Comparison of ENCODE assay signal across 1 cellular context in genomic region chr13:49936085-49936942, GRCh38.
TF ChIP-seq lines count a peak whose summit lies in the region.

SPRYD7 (minus strand) TSS chr13:49936340; CDS start chr13:49936235, 105 bp downstream.

TF ChIP-seq in GM12878, 131 proteins besides CTCF, POLR2A, EP300 and RAD21 (continued from another document):
- TF ChIP-seq SRF (IDR thresholded peaks at IDR 0.05; ENCODE audit: low read depth in 2 of 2, low read length in 2 of 2) (peak in 1 of 2 experiments; percentile 53; a peak in 1 of 4 replicates), ZZZ3 (IDR thresholded peaks at IDR 0.05; ENCODE audit: control insufficient read depth, insufficient read length, low read depth) (no peak), SIN3A (IDR thresholded peaks at IDR 0.05; ENCODE audit: low read depth, low read length) (peak; percentile 85; the same call in 1 of the 2 replicates), CREM (IDR thresholded peaks at IDR 0.05; ENCODE audit: low read depth) (peak; percentile 42; the same call in 1 of the 2 replicates), MTA2 (IDR thresholded peaks at IDR 0.05; ENCODE audit: low read depth) (peak; percentile 31; the same call in 1 of the 2 replicates), CUX1 (IDR thresholded peaks at IDR 0.05; ENCODE audit: insufficient replicate concordance, low read depth, low read length) (peak; percentile 42), RB1 (IDR thresholded peaks at IDR 0.05; ENCODE audit: borderline replicate concordance) (peak; percentile 83; the same call in 1 of the 2 replicates), EGR1 (IDR thresholded peaks at IDR 0.05; ENCODE audit: borderline replicate concordance in 1 of 2, low read depth in 2 of 2, low read length in 2 of 2) (peak in 1 of 2 experiments; percentile 75; a peak in 2 of 3 replicates), NKRF (conservative IDR thresholded peaks at IDR 0.05) (peak; percentile 82), STAT3 (IDR thresholded peaks at IDR 0.05; ENCODE audit: low read depth, low read length) (no peak), MTA3 (IDR thresholded peaks at IDR 0.05; ENCODE audit: borderline replicate concordance, low read length) (no peak)
TF ChIP-seq in GM12878: peak in this region for 54.
